8 cellular contexts compared by ENCODE assay signal in genomic region chr1:86704972-86705632, GRCh38. TPM values are rescaled to one million over a fixed set of nuclear protein-coding genes. Genes with fewer than 3 reads are reported as not detected.
DNase-seq lines count a peak whose midpoint lies in the region; ATAC-seq, FAIRE-seq and TF ChIP-seq lines count a peak whose summit lies in the region.

No MANE protein-coding gene starts in this region.

- no peak for FAIRE-seq in pancreas (lab: Jason Lieb, UNC)

- TF ChIP-seq CTCF in HL-60 (IDR thresholded peaks at IDR 0.05; ENCODE audit: insufficient read depth, low read length) (no peak), heart left ventricle (IDR thresholded peaks at IDR 0.05) (no peak), pancreas (IDR thresholded peaks at IDR 0.05) (no peak)

- WGBS in adipose tissue, 3 donors, result 0 to 1% (median 1%) methylated on average over 33 to 41 of the region's 41 CpGs
- 0% methylated on average over 22 to 41 of the region's 41 CpGs for WGBS in heart left ventricle, 4 donors
- WGBS in pancreas, 2 donors, result 0 to 1% methylated on average over 22 to 41 of the region's 41 CpGs

- H3K27ac ChIP-seq in HL-60 (replicated peaks), result peak overlapping the region; percentile 82
- peak overlapping the region; percentile 99 for H3K27ac ChIP-seq in adipose tissue (ENCODE audit: low read depth, low read length)
- H3K27ac ChIP-seq in heart left ventricle, result peak overlapping the region; percentile 95 to 100 (median 99)
- peak overlapping the region; percentile 94 to 99 (median 96) for H3K27ac ChIP-seq in pancreas

- H3K4me3 ChIP-seq in HL-60 (replicated peaks; ENCODE audit: insufficient read depth, low read length) (peak overlapping the region; percentile 86), heart left ventricle (peak overlapping the region; percentile 63 to 96 (median 89)), pancreas (peak overlapping the region; percentile 75 to 92 (median 88))

- H3K4me1 ChIP-seq in heart left ventricle (peaks cover 0 to 55% (median 40%) of the 10 kb centered on the region in 12 donors), pancreas (peaks cover 13 to 34% (median 29%) of the 10 kb centered on the region in 3 donors)

- H3K27me3 ChIP-seq in HL-60 (ENCODE audit: insufficient read depth, poor library complexity, severe bottlenecking), result no peaks in the 10 kb centered on the region
- H3K27me3 ChIP-seq in heart left ventricle, result no peaks in the 10 kb centered on the region
- no peaks in the 10 kb centered on the region for H3K27me3 ChIP-seq in pancreas

- TF ChIP-seq POLR2A in heart left ventricle (IDR thresholded peaks at IDR 0.05), result no peak

- ATAC-seq in GM21381 (IDR thresholded peaks at IDR 0.05; ENCODE audit: unreplicated experiment) (peak; percentile 32), heart left ventricle (peak; percentile 55 to 70 (median 68)), pancreas (peak; percentile 44 to 59 (median 54))

- DNase-seq in EL (peak; percentile 72), HL-60 (ENCODE audit: low read depth in 1 of 2, low spot score in 1 of 2) (peak; percentile 35 to 65), RKO (ENCODE audit: low spot score) (peak; percentile 63), heart left ventricle (peak; percentile 67 to 81 (median 73)), pancreas (peak in 3 of 6 donors; percentile 44 to 59 (median 57)), NCI-H1694 treated with DMSO at 0.1 percent for 48 hours (lab: John Stamatoyannopoulos, UW) (no peak)

- intact Hi-C loops in heart left ventricle (cut with DNase I) (loop anchor here in 8 of 10 donors (2.0 to 10.0 kb wide), 12 partner anchors 36 to 1130 kb away; partner anchors contain the start of genes HS2ST1 (in 7 of the 8), SELENOF (in 7 of the 8) and ODF2L (in 2 of the 8)), pancreas (cut with DNase I) (no loop called here)

- H3K9me3 ChIP-seq in heart left ventricle (no peaks in the 10 kb centered on the region), pancreas (no peaks in the 10 kb centered on the region)

- no peaks in the 10 kb centered on the region for H3K36me3 ChIP-seq in heart left ventricle
- H3K36me3 ChIP-seq in pancreas, result no peaks in the 10 kb centered on the region

RNA-seq across cellular contexts. Expression of gene SH3GLB1, which starts 0.7 kb away (rescaled TPM):
- 10 to 100 TPM; 34.4 to 85.4 (median 66.2) TPM for polyA plus RNA-seq in adipose tissue
- total RNA-seq in heart left ventricle, result 100 to 1,000 TPM in 7 of 9 donors, 10 to 100 TPM in 2; 53.6 to 203 (median 127) TPM
- 10 to 100 TPM; 26.3 to 77.6 TPM for polyA plus RNA-seq in heart left ventricle
- total RNA-seq in pancreas, result 10 to 100 TPM; 37.5 to 48.3 (median 41.6) TPM
- 10 to 100 TPM; 15.3 to 32.1 TPM for polyA plus RNA-seq in pancreas

Comparison
In these comparisons a context has a peak if more than half of its experiments do, and no peak if none do; other contexts are left out.
1. intact Hi-C loops: an anchor here in heart left ventricle (2.0 to 10.0 kb wide); none called in pancreas.